Comparison of ENCODE assay signal across 21 cellular contexts in the genomic region with DNA sequence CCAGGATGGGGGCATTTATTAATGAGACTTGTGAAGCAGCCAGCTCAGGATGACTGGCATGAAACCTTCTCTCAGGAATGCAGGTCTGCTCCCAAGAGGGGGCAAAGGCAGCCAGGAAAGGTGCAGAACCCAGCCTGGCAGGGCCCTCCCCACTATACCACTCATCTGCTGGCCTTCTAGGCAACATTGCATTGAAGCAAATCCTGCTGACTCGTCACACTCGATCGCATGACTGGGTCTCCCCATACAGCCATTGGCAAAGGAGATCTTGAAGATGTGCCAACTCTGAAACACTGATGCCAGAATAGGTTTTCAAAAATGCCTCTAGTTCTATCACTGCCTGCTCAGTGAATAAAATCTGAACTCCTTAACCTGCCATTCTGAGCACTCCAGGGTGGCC.
DNase-seq lines count a peak whose midpoint lies in the region; ATAC-seq, FAIRE-seq and TF ChIP-seq lines count a peak whose summit lies in the region.
"Had no signal": no experiment of that assay in that cellular context is flagged by ENCODE, and none has a peak within 500 bp of the region (broad histone marks: within the 10 kb centered on the region; RNA-seq: fewer than 3 reads in every experiment).

No MANE protein-coding gene starts in this region.

- TF ChIP-seq POLR2A in body of pancreas (IDR thresholded peaks at IDR 0.05) (no peak), HepG2 (IDR thresholded peaks at IDR 0.05; ENCODE audit: insufficient read depth in 1 of 2, low read depth in 2 of 2, low read length in 2 of 2) (no peak)

- intact Hi-C loops in body of pancreas (cut with DNase I) (no loop called here), HepG2 (cut with micrococcal nuclease; ENCODE audit: unreplicated experiment) (no loop called here)
- intact Hi-C loops in CD4-positive, alpha-beta T cell (cut with DNase I, micrococcal nuclease), result no loop called here

- TF ChIP-seq EP300 in HepG2 (IDR thresholded peaks at IDR 0.05; ENCODE audit: low read depth in 2 of 2, low read length in 2 of 2), result no peak
- no peak for TF ChIP-seq EP300 in HepG2 (CRISPR knock-in tag; IDR thresholded peaks at IDR 0.05; ENCODE audit: borderline replicate concordance)

- H3K4me3 ChIP-seq in BLaER1 treated with 17β-estradiol and CSF1 and Interleukin-3, amounts not matched to agents 10 nM and 100 nM, result no peak overlapping the region
- no peak overlapping the region for H3K4me3 ChIP-seq in body of pancreas
- H3K4me3 ChIP-seq in HepG2 (replicated peaks in 1 of 3; ENCODE audit: insufficient read depth in 1 of 3, low read depth in 2 of 3, low read length in 3 of 3), result no peak overlapping the region
- no peak overlapping the region for H3K4me3 ChIP-seq in coronary artery
- H3K4me3 ChIP-seq: GM23248, skin epidermis, vagina had no signal

- peak overlapping the region in 1 of 11 experiments; percentile 13; a peak in 1 of 22 replicates for H3K27ac ChIP-seq in BLaER1 treated with 17β-estradiol and CSF1 and Interleukin-3, amounts not matched to agents 10 nM and 100 nM
- H3K27ac ChIP-seq in body of pancreas, result no peak overlapping the region
- H3K27ac ChIP-seq in HepG2 (ENCODE audit: extremely low read length, insufficient read depth, low read length), result no peak overlapping the region
- no peak overlapping the region for H3K27ac ChIP-seq in coronary artery
- no peak overlapping the region for H3K27ac ChIP-seq in CD4-positive, alpha-beta T cell (ENCODE audit: low read depth, low read length)
- H3K27ac ChIP-seq: GM23248, skin epidermis, vagina had no signal

- H3K27ac Mint-ChIP-seq in CD4-positive, alpha-beta T cell, result no peak overlapping the region
- H3K27ac Mint-ChIP-seq: activated naive CD8-positive, alpha-beta T cell; B cell; endodermal cell; stimulated activated naive B cell treated with anti-CD40 and anti-IgM and Interleukin-4, amounts not matched to agents 10 μg/mL and 1 μg/mL and 100 μg/mL, for 72 hours had no signal

- H3K27me3 ChIP-seq in BLaER1 treated with 17β-estradiol and CSF1 and Interleukin-3, amounts not matched to agents 10 nM and 100 nM, result no peaks in the 10 kb centered on the region
- H3K27me3 ChIP-seq in body of pancreas (no peaks in the 10 kb centered on the region), HepG2 (ENCODE audit: control insufficient read depth in 1 of 2, insufficient read depth in 2 of 2, low read length in 2 of 2) (no peaks in the 10 kb centered on the region)
- no peaks in the 10 kb centered on the region for H3K27me3 ChIP-seq in CD4-positive, alpha-beta T cell (ENCODE audit: control insufficient read depth, insufficient read depth, low read length)
- H3K27me3 ChIP-seq: vagina had no signal

- H3K36me3 ChIP-seq in BLaER1 treated with 17β-estradiol and CSF1 and Interleukin-3, amounts not matched to agents 10 nM and 100 nM, result no peaks in the 10 kb centered on the region; a peak in 1 of 22 replicates
- H3K36me3 ChIP-seq in body of pancreas (replicated peaks in 1 of 2; ENCODE audit: insufficient read depth in 1 of 2, low read depth in 2 of 2) (no peaks in the 10 kb centered on the region), HepG2 (replicated peaks in 1 of 2; ENCODE audit: control insufficient read depth in 1 of 2, insufficient read depth in 2 of 2, low read length in 2 of 2) (no peaks in the 10 kb centered on the region; a peak in 1 of 5 replicates)
- H3K36me3 ChIP-seq: vagina had no signal

- no peaks in the 10 kb centered on the region for H3K36me3 Mint-ChIP-seq in CD4-positive, alpha-beta T cell (ENCODE audit: low read depth)
- H3K36me3 Mint-ChIP-seq: stimulated activated naive B cell treated with anti-CD40 and anti-IgM and Interleukin-4, amounts not matched to agents 10 μg/mL and 1 μg/mL and 100 μg/mL, for 72 hours had no signal

- H3K4me1 ChIP-seq in BLaER1 treated with 17β-estradiol and CSF1 and Interleukin-3, amounts not matched to agents 10 nM and 100 nM, result peaks cover 11 to 45% (median 27%) of the 10 kb centered on the region in 10 experiments
- peaks cover 11% of the 10 kb centered on the region for H3K4me1 ChIP-seq in body of pancreas
- no peaks in the 10 kb centered on the region; the same call in 1 of the 2 replicates for H3K4me1 ChIP-seq in HepG2 (ENCODE audit: insufficient read depth, low read length)
- H3K4me1 ChIP-seq: vagina had no signal

- no peak for FAIRE-seq in HepG2 (lab: Jason Lieb, UNC)

- DNase-seq in LHCN-M2 (ENCODE audit: low read depth) (peak; percentile 15), body of pancreas (peak in 2 of 4 donors; percentile 34 to 38), HepG2 (ENCODE audit: low spot score) (no peak), inferior parietal cortex (ENCODE audit: extremely low spot score) (no peak), coronary artery (ENCODE audit: low spot score) (no peak)
- DNase-seq in CD4-positive, alpha-beta T cell, result no peak
- DNase-seq: DND-41; endodermal cell; GM23248; midbrain; NCI-H1417 treated with DMSO at 0.1 percent for 48 hours; NCI-H774; occipital lobe; Right ventricle myocardium superior; stimulated activated naive B cell treated with anti-CD40 and anti-IgM and Interleukin-4, amounts not matched to agents 10 μg/mL and 1 μg/mL and 100 μg/mL, for 72 hours had no signal

- BruUV-seq in HepG2 (replicated peaks; lab: Mats Ljungman, UMichigan), result no TSS peak

- peak overlapping the region in 9 of 11 experiments; percentile 32 to 70 (median 55); a peak in 16 of 22 replicates for H3K4me2 ChIP-seq in BLaER1 treated with 17β-estradiol and CSF1 and Interleukin-3, amounts not matched to agents 10 nM and 100 nM
- no peak overlapping the region for H3K4me2 ChIP-seq in HepG2 (ENCODE audit: low read depth, low read length)

- in situ Hi-C loops in HepG2 (cut with HindIII; ENCODE audit: extremely low pct_ligation_motif_present, low pct_unique_long_range_greater_than_20kb), result no loop called here

- CTCF ChIA-PET in HepG2 (lab: Yijun Ruan, JAX; ENCODE audit: low intra/inter-chr PET ratio, low total read pairs), result no interaction called here
- CTCF ChIA-PET in CD4-positive, alpha-beta T cell (lab: Charles Lee), result interaction anchor here (1.6 kb wide), 1 partner anchor 8 kb away, joined by 5 read pairs; no protein-coding TSS in a partner anchor

- peaks cover 0 to 25% (median 9%) of the 10 kb centered on the region in 11 experiments; a peak in 12 of 22 replicates for H3K9me3 ChIP-seq in BLaER1 treated with 17β-estradiol and CSF1 and Interleukin-3, amounts not matched to agents 10 nM and 100 nM (replicated peaks in 1 of 11)
- H3K9me3 ChIP-seq in body of pancreas (no peaks in the 10 kb centered on the region), HepG2 (ENCODE audit: low read length) (no peaks in the 10 kb centered on the region)
- no peaks in the 10 kb centered on the region for H3K9me3 ChIP-seq in CD4-positive, alpha-beta T cell (ENCODE audit: control insufficient read depth, low read length)
- H3K9me3 ChIP-seq: vagina had no signal

- TF ChIP-seq CTCF in body of pancreas (IDR thresholded peaks at IDR 0.05) (no peak), HepG2 (CRISPR knock-in tag; IDR thresholded peaks at IDR 0.05) (no peak), coronary artery (IDR thresholded peaks at IDR 0.05) (no peak)
- no peak for TF ChIP-seq CTCF in CD4-positive, alpha-beta T cell (IDR thresholded peaks at IDR 0.05)

- H3K79me2 ChIP-seq in HepG2 (ENCODE audit: insufficient read depth, low read length), result peaks cover 3% of the 10 kb centered on the region

- H3K27me3 Mint-ChIP-seq in CD4-positive, alpha-beta T cell, result no peaks in the 10 kb centered on the region
- H3K27me3 Mint-ChIP-seq: activated naive CD8-positive, alpha-beta T cell had no signal

- POLR2A ChIA-PET in HepG2 (lab: Yijun Ruan, JAX), result no interaction called here
- POLR2A ChIA-PET in CD4-positive, alpha-beta T cell (lab: Charles Lee), result interaction anchor here (0.6 kb wide), 1 partner anchor 23 kb away, joined by 3 read pairs; no protein-coding TSS in a partner anchor

- H2AFZ ChIP-seq in HepG2 (ENCODE audit: low read length), result no peak overlapping the region
- H2AFZ ChIP-seq: GM23248 had no signal

- H3K9ac ChIP-seq in BLaER1 treated with 17β-estradiol and CSF1 and Interleukin-3, amounts not matched to agents 10 nM and 100 nM, result no peak overlapping the region
- no peak overlapping the region for H3K9ac ChIP-seq in HepG2 (ENCODE audit: insufficient read depth, low read depth, low read length)
- H3K9ac ChIP-seq: GM23248 had no signal

- H3K4me3 Mint-ChIP-seq in CD4-positive, alpha-beta T cell, result no peak overlapping the region
- H3K4me3 Mint-ChIP-seq: activated naive CD8-positive, alpha-beta T cell; B cell; endodermal cell; stimulated activated naive B cell treated with anti-CD40 and anti-IgM and Interleukin-4, amounts not matched to agents 10 μg/mL and 1 μg/mL and 100 μg/mL, for 72 hours had no signal

- TF ChIP-seq RAD21 in HepG2 (CRISPR knock-in tag; IDR thresholded peaks at IDR 0.05), result no peak

- 35 to 73% methylated on average over 3 of the region's 3 CpGs for WGBS in body of pancreas, 2 donors
- 93% methylated on average over 3 of the region's 3 CpGs for WGBS in HepG2 (ENCODE audit: low lambda C conversion rate)

- H3K9me3 Mint-ChIP-seq in CD4-positive, alpha-beta T cell, result no peaks in the 10 kb centered on the region
- H3K9me3 Mint-ChIP-seq: endodermal cell; stimulated activated naive B cell treated with anti-CD40 and anti-IgM and Interleukin-4, amounts not matched to agents 10 μg/mL and 1 μg/mL and 100 μg/mL, for 72 hours had no signal

- H4K20me1 ChIP-seq in BLaER1 treated with 17β-estradiol and CSF1 and Interleukin-3, amounts not matched to agents 10 nM and 100 nM, result no peaks in the 10 kb centered on the region
- H4K20me1 ChIP-seq in HepG2 (ENCODE audit: insufficient read depth, low read length), result peaks cover 3% of the 10 kb centered on the region; the same call in 1 of the 2 replicates

- H3K4me1 Mint-ChIP-seq in CD4-positive, alpha-beta T cell (ENCODE audit: low read depth), result peaks cover 26% of the 10 kb centered on the region

- ATAC-seq in body of pancreas (peak; percentile 21), HepG2 (no peak), HG03025 (IDR thresholded peaks at IDR 0.05; ENCODE audit: low FRiP score, unreplicated experiment) (no peak)
- no peak for ATAC-seq in CD4-positive, alpha-beta T cell (ENCODE audit: poor library complexity)
- ATAC-seq: stimulated activated naive B cell treated with anti-CD40 and anti-IgM and Interleukin-4, amounts not matched to agents 10 μg/mL and 1 μg/mL and 100 μg/mL, for 72 hours had no signal

TF ChIP-seq in HepG2, 621 proteins besides CTCF, POLR2A, EP300 and RAD21 (continues in another document):
- 0 out of 2 replicates have a peak, but pooled peaks have one; percentile 54 for TF ChIP-seq MAFG (CRISPR knock-in tag; IDR thresholded peaks at IDR 0.05)
- TF ChIP-seq SNAPC5 (CRISPR knock-in tag; IDR thresholded peaks at IDR 0.05; ENCODE audit: borderline replicate concordance), result no peak
